In genomic region chr18:9334351-9335254, GRCh38 we compare ENCODE assay signal across 1 cellular context.
TF ChIP-seq lines count a peak whose summit lies in the region.

Gene TWSG1 (plus strand): TSS chr18:9334773. CDS start chr18:9337230, 2,457 bp downstream.

TF ChIP-seq in IMR-90, 13 proteins besides CTCF, POLR2A, EP300 and RAD21 (continued from another document):
- TF ChIP-seq SMC3 (IDR thresholded peaks at IDR 0.05; ENCODE audit: low read depth, low read length) (peak; percentile 10; the same call in 1 of the 2 replicates), FOS (IDR thresholded peaks at IDR 0.05; ENCODE audit: low read depth, low read length) (no peak), MAZ (IDR thresholded peaks at IDR 0.05; ENCODE audit: borderline replicate concordance, low read depth, low read length) (peak; percentile 96; the same call in 1 of the 2 replicates), MXI1 (IDR thresholded peaks at IDR 0.05; ENCODE audit: borderline replicate concordance, low read depth, low read length) (peak; percentile 56; the same call in 1 of the 2 replicates), CEBPB (IDR thresholded peaks at IDR 0.05; ENCODE audit: low read depth, low read length) (no peak), BHLHE40 (IDR thresholded peaks at IDR 0.05; ENCODE audit: low read depth, low read length) (no peak)
